In genomic region chr4:181846934-181847333, GRCh38 we compare ENCODE assay signal across 1 cellular context.
TF ChIP-seq lines count a peak whose summit lies in the region.

No MANE protein-coding gene starts in this region.

TF ChIP-seq in SK-N-SH, 30 proteins besides CTCF, POLR2A, EP300 and RAD21 (continued from another document):
- TF ChIP-seq, protein P1, sequence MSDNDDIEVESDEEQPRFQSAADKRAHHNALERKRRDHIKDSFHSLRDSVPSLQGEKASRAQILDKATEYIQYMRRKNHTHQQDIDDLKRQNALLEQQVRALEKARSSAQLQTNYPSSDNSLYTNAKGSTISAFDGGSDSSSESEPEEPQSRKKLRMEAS (IDR thresholded peaks at IDR 0.05; ENCODE audit: low read depth): no peak
- no peak for TF ChIP-seq SMC3 (IDR thresholded peaks at IDR 0.05; ENCODE audit: low read depth, low read length)
